1 cellular context compared by ENCODE assay signal in the genomic region with DNA sequence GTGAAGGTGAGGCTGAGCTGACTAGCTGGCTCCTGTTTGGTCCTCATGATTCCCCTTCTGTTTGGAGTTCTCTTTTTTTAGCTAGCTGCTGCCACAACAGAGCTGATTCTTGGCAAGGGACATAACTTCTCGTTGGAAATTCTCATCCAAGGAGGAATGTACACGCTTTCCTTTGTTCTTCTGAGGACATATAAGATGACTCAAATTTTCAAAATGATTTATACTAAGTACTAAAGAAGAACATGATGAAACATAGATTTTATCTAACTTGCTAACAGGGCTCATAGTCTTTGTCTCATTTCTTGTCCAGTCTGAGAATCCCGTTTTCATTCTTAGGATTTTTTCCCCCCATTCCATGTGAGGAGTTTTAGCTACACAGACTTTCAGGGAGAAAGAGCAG.
TF ChIP-seq lines count a peak whose summit lies in the region.

No MANE protein-coding gene starts in this region.

TF ChIP-seq in IMR-90, 13 proteins besides CTCF, POLR2A, EP300 and RAD21:
- TF ChIP-seq MAFK (IDR thresholded peaks at IDR 0.05; ENCODE audit: low read depth, low read length) (no peak), FOS (IDR thresholded peaks at IDR 0.05; ENCODE audit: low read depth, low read length) (no peak), SMC3 (IDR thresholded peaks at IDR 0.05; ENCODE audit: low read depth, low read length) (no peak), CEBPB (IDR thresholded peaks at IDR 0.05; ENCODE audit: low read depth, low read length) (no peak), MAZ (IDR thresholded peaks at IDR 0.05; ENCODE audit: borderline replicate concordance, low read depth, low read length) (no peak)
